In genomic region chr21:10271666-10272207, GRCh38 we compare ENCODE assay signal across 8 cellular contexts.
DNase-seq lines count a peak whose midpoint lies in the region; ATAC-seq, FAIRE-seq and TF ChIP-seq lines count a peak whose summit lies in the region.
"Not testable (repeated sequence)": the region's sequence is repeated elsewhere in the genome, so short reads cannot be mapped to it uniquely, and the experiment has no call there.

No MANE protein-coding gene starts in this region.

- intact Hi-C loops in sciatic nerve (cut with DNase I) = not testable (repeated sequence)

- DNase-seq in RCC 7860 (ENCODE audit: low spot score) (peak; percentile 12), coronary artery (ENCODE audit: low spot score) (peak; percentile 29), left kidney (ENCODE audit: low read depth, low spot score) (peak; percentile 0), sciatic nerve (ENCODE audit: low spot score) (peak; percentile 27)
- peak; percentile 41 for DNase-seq in activated CD8-positive, alpha-beta memory T cell treated with anti-CD3 and anti-CD28 coated beads for 24 hours

- not testable (repeated sequence) for H3K27ac ChIP-seq in coronary artery

- H3K4me3 ChIP-seq in coronary artery = not testable (repeated sequence)

- ATAC-seq in GM18868 (IDR thresholded peaks at IDR 0.05; ENCODE audit: unreplicated experiment) (peak; percentile 27), HG02610 (IDR thresholded peaks at IDR 0.05; ENCODE audit: unreplicated experiment) (peak; percentile 32), HG03442 (IDR thresholded peaks at IDR 0.05; ENCODE audit: unreplicated experiment) (peak; percentile 15)
- ATAC-seq in sciatic nerve = not testable (repeated sequence)

- not testable (repeated sequence) for TF ChIP-seq CTCF in coronary artery (IDR thresholded peaks at IDR 0.05)

- not testable (repeated sequence) for FAIRE-seq in RCC 7860 (lab: Jason Lieb, UNC)
